Comparison of ENCODE assay signal across 1 cellular context in genomic region chr22:39243443-39244072, GRCh38.
A peak's percentile ranks its signal among the peaks of the same experiment; 100 is the strongest.
TF ChIP-seq lines count a peak whose summit lies in the region.

No MANE protein-coding gene starts in this region.

TF ChIP-seq in HepG2, 621 proteins besides CTCF, POLR2A, EP300 and RAD21 (continued from another document and continues in another):
- TF ChIP-seq NFAT5 (CRISPR knock-in tag; IDR thresholded peaks at IDR 0.05) (no peak), ZNF331 (CRISPR knock-in tag; IDR thresholded peaks at IDR 0.05) (peak; percentile 35; the same call in 1 of the 2 replicates), SRSF9 (IDR thresholded peaks at IDR 0.05; ENCODE audit: borderline replicate concordance, insufficient read depth, low read depth, low read length, poor library complexity, severe bottlenecking) (no peak), ZNF20 (CRISPR knock-in tag; IDR thresholded peaks at IDR 0.05) (no peak), ZNF557 (CRISPR knock-in tag; IDR thresholded peaks at IDR 0.05) (no peak), ZNF574 (CRISPR knock-in tag; IDR thresholded peaks at IDR 0.05) (peak; percentile 48; the same call in 1 of the 2 replicates), STAG1 (CRISPR knock-in tag; IDR thresholded peaks at IDR 0.05) (0 out of 2 replicates have a peak, but pooled peaks have one; percentile 14), SOX5 (CRISPR knock-in tag; IDR thresholded peaks at IDR 0.05; ENCODE audit: borderline replicate concordance) (0 out of 2 replicates have a peak, but pooled peaks have one; percentile 22), RXRA (CRISPR knock-in tag; IDR thresholded peaks at IDR 0.05) (peak; percentile 68), ESRRA (CRISPR knock-in tag; IDR thresholded peaks at IDR 0.05; ENCODE audit: low read depth) (peak; percentile 68; the same call in 1 of the 2 replicates), KLF12 (CRISPR knock-in tag; IDR thresholded peaks at IDR 0.05; ENCODE audit: borderline replicate concordance) (no peak), ZBTB20 (CRISPR knock-in tag; IDR thresholded peaks at IDR 0.05; ENCODE audit: borderline replicate concordance, low read depth) (no peak), MIXL1 (CRISPR knock-in tag; IDR thresholded peaks at IDR 0.05) (0 out of 2 replicates have a peak, but pooled peaks have one; percentile 50), ZNF512 (CRISPR knock-in tag; IDR thresholded peaks at IDR 0.05) (no peak), TCF7L2 (IDR thresholded peaks at IDR 0.05; ENCODE audit: low read depth, low read length) (no peak), MXI1 (IDR thresholded peaks at IDR 0.05; ENCODE audit: borderline replicate concordance, low read depth, low read length) (peak; percentile 67; the same call in 2 of the 3 replicates), FOSL2 (CRISPR knock-in tag; IDR thresholded peaks at IDR 0.05) (peak; percentile 21; the same call in 1 of the 2 replicates), PCBP1 (IDR thresholded peaks at IDR 0.05; ENCODE audit: borderline replicate concordance, low read depth, low read length) (no peak), CHCHD3 (CRISPR knock-in tag; IDR thresholded peaks at IDR 0.05) (0 out of 2 replicates have a peak, but pooled peaks have one; percentile 26), RFXANK (CRISPR knock-in tag; IDR thresholded peaks at IDR 0.05) (no peak), HOMEZ (CRISPR knock-in tag; IDR thresholded peaks at IDR 0.05; ENCODE audit: low read depth) (0 out of 2 replicates have a peak, but pooled peaks have one; percentile 41), TGIF2 (CRISPR knock-in tag; IDR thresholded peaks at IDR 0.05) (0 out of 2 replicates have a peak, but pooled peaks have one; percentile 35), SP1 (IDR thresholded peaks at IDR 0.05) (no peak), SP1 (CRISPR knock-in tag; IDR thresholded peaks at IDR 0.05) (no peak), RXRB (CRISPR knock-in tag; IDR thresholded peaks at IDR 0.05; ENCODE audit: borderline replicate concordance) (peak; percentile 47; the same call in 1 of the 2 replicates), AKAP8 (CRISPR knock-in tag; IDR thresholded peaks at IDR 0.05) (no peak; the same call in 1 of the 2 replicates), BORCS8-MEF2B (CRISPR knock-in tag; IDR thresholded peaks at IDR 0.05) (no peak), ZNF674 (CRISPR knock-in tag; IDR thresholded peaks at IDR 0.05; ENCODE audit: low read depth) (no peak), ZNF281 (CRISPR knock-in tag; IDR thresholded peaks at IDR 0.05; ENCODE audit: borderline replicate concordance) (peak; percentile 60; the same call in 1 of the 2 replicates), GABPB1 (CRISPR knock-in tag; IDR thresholded peaks at IDR 0.05) (peak; percentile 45), BCLAF1 (IDR thresholded peaks at IDR 0.05) (no peak), ZSCAN25 (CRISPR knock-in tag; IDR thresholded peaks at IDR 0.05) (peak; percentile 94), NCOA5 (CRISPR knock-in tag; IDR thresholded peaks at IDR 0.05) (no peak), PLSCR1 (CRISPR knock-in tag; IDR thresholded peaks at IDR 0.05; ENCODE audit: borderline replicate concordance) (no peak), SKI (IDR thresholded peaks at IDR 0.05; ENCODE audit: partially characterized antibody) (peak; percentile 76), ATF7-NPFF (CRISPR knock-in tag; IDR thresholded peaks at IDR 0.05; ENCODE audit: low read depth) (peak; percentile 56; the same call in 1 of the 2 replicates), ZNF513 (CRISPR knock-in tag; conservative IDR thresholded peaks at IDR 0.05) (no peak), FOXK1 (CRISPR knock-in tag; IDR thresholded peaks at IDR 0.05; ENCODE audit: borderline replicate concordance, low read depth) (peak; percentile 24; the same call in 1 of the 2 replicates), KMT2B (CRISPR knock-in tag; IDR thresholded peaks at IDR 0.05) (no peak), U2AF1 (optimal IDR thresholded peaks at IDR 0.05; ENCODE audit: low read depth, low read length) (peak; percentile 32), BCL6 (CRISPR knock-in tag; IDR thresholded peaks at IDR 0.05) (peak; percentile 81), HNRNPUL1 (IDR thresholded peaks at IDR 0.05; ENCODE audit: low read depth, low read length) (no peak)
